In the genomic region with DNA sequence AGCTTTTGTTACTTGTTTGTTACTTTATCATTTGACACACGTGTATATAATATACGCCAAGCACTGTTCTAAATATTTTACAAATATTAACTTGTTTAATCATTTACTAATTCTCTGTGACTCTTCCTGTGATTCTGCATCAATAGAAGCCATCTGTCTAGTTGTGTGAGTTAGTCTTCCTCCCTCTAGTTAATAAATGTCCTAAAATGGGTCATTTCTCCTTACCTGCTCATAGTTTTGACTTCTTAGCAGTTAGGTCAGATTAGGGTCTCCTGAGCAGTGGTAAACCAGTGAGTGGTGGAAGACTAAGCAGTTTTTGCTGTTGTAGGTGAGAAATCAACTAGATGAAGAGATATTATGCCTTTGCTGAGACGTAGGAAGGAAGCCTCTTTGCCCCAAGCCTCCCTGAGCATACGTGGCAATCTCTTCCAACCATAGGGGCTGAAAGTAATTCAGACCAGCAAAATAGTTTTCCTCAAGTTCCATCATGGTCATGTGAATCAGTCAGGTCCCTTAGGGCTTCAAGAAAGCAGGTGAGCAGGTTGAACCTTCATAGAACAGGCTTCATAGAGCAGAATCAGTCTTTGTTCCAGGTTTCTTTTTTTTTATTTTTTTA, we compare ENCODE assay signal across 14 cellular contexts. TPM values are rescaled to one million over a fixed set of nuclear protein-coding genes. Genes with fewer than 3 reads are reported as not detected.
DNase-seq lines count a peak whose midpoint lies in the region; ATAC-seq and TF ChIP-seq lines count a peak whose summit lies in the region.
"Had no signal": no experiment of that assay in that cellular context is flagged by ENCODE, and none has a peak within 500 bp of the region (broad histone marks: within the 10 kb centered on the region; RNA-seq: fewer than 3 reads in every experiment).

No MANE protein-coding gene starts in this region.

- ATAC-seq in GM18517 (IDR thresholded peaks at IDR 0.05; ENCODE audit: unreplicated experiment) (peak; percentile 75), GM21528 (IDR thresholded peaks at IDR 0.05; ENCODE audit: low FRiP score, unreplicated experiment) (peak; percentile 73), HG03196 (IDR thresholded peaks at IDR 0.05; ENCODE audit: unreplicated experiment) (peak; percentile 84)
- no peak for ATAC-seq in activated CD4-positive, CD25-positive, alpha-beta regulatory T cell treated with anti-CD3 and anti-CD28 coated beads, Interleukin-2, amount 50 U/mL, for 24 hours
- ATAC-seq in activated CD4-positive, alpha-beta T cell treated with anti-CD3 and anti-CD28 coated beads for 36 hours, result no peak
- ATAC-seq: body of pancreas had no signal

- no peak overlapping the region for H3K27ac Mint-ChIP-seq in activated CD4-positive, alpha-beta T cell treated with anti-CD3 and anti-CD28 coated beads for 36 hours
- H3K27ac Mint-ChIP-seq in MCF 10A (ENCODE audit: low read depth, unreplicated experiment), result no peak overlapping the region

- no peaks in the 10 kb centered on the region for H3K27me3 Mint-ChIP-seq in activated CD4-positive, alpha-beta T cell treated with anti-CD3 and anti-CD28 coated beads for 36 hours
- H3K27me3 Mint-ChIP-seq in MCF 10A (ENCODE audit: insufficient read depth, unreplicated experiment), result no peaks in the 10 kb centered on the region

- H3K23ac ChIP-seq in mesenchymal stem cell (ENCODE audit: low read length in 2 of 2), result no peak overlapping the region

- no peak overlapping the region for H3K4me3 Mint-ChIP-seq in activated CD4-positive, alpha-beta T cell treated with anti-CD3 and anti-CD28 coated beads for 36 hours
- H3K4me3 Mint-ChIP-seq in MCF 10A (ENCODE audit: unreplicated experiment), result no peak overlapping the region

- no peaks in the 10 kb centered on the region for H3K9me3 ChIP-seq in mesenchymal stem cell (ENCODE audit: control insufficient read depth, low read length)
- H3K9me3 ChIP-seq: body of pancreas, Peyer's patch, sigmoid colon had no signal

- no peak overlapping the region for H4K8ac ChIP-seq in mesenchymal stem cell (ENCODE audit: low read length)

- WGBS in mesenchymal stem cell, result 67% methylated on average over 2 of the region's 4 CpGs

- H4K91ac ChIP-seq in mesenchymal stem cell (ENCODE audit: low read length), result no peak overlapping the region

- H3K36me3 Mint-ChIP-seq in activated CD4-positive, alpha-beta T cell treated with anti-CD3 and anti-CD28 coated beads for 36 hours (ENCODE audit: low read depth), result no peaks in the 10 kb centered on the region
- peaks cover 6% of the 10 kb centered on the region for H3K36me3 Mint-ChIP-seq in MCF 10A (ENCODE audit: insufficient read depth, unreplicated experiment)

- peaks cover 3% of the 10 kb centered on the region for H3K4me1 Mint-ChIP-seq in activated CD4-positive, alpha-beta T cell treated with anti-CD3 and anti-CD28 coated beads for 36 hours
- no peaks in the 10 kb centered on the region for H3K4me1 Mint-ChIP-seq in MCF 10A (ENCODE audit: insufficient read depth, unreplicated experiment)

- H3K4me1 ChIP-seq in mesenchymal stem cell (ENCODE audit: control insufficient read depth, insufficient read depth, low read depth, low read length), result no peaks in the 10 kb centered on the region
- H3K4me1 ChIP-seq: body of pancreas, Peyer's patch, sigmoid colon had no signal

- H3K18ac ChIP-seq in mesenchymal stem cell (ENCODE audit: low read depth in 1 of 2, low read length in 2 of 2), result no peak overlapping the region

- peak overlapping the region; percentile 38 for H2BK5ac ChIP-seq in mesenchymal stem cell (ENCODE audit: low read depth, low read length, poor library complexity, severe bottlenecking)

- no peak for TF ChIP-seq CTCF in MCF 10A (IDR thresholded peaks at IDR 0.05; ENCODE audit: unreplicated experiment)

- POLR2A ChIA-PET in activated CD4-positive, alpha-beta T cell treated with anti-CD3 and anti-CD28 coated beads for 36 hours (lab: Charles Lee), result no interaction called here
- POLR2A ChIA-PET in MCF 10A (lab: Yijun Ruan, JAX), result no interaction called here

- H3K14ac ChIP-seq in mesenchymal stem cell (ENCODE audit: low read length in 2 of 2), result no peak overlapping the region

- DNase-seq in mesenchymal stem cell, result no peak
- no peak for DNase-seq in activated CD4-positive, alpha-beta T cell treated with anti-CD3 and anti-CD28 coated beads for 36 hours
- DNase-seq in SKM-1 treated with dmso at 0.1 percent for 144 hours (lab: John Stamatoyannopoulos, UW; ENCODE audit: unreplicated experiment), result no peak
- no peak for DNase-seq in MCF 10A (ENCODE audit: unreplicated experiment)
- DNase-seq: activated CD4-positive, alpha-beta T cell treated with anti-CD3 and anti-CD28 coated beads, Interleukin-2, amount 50 U/mL, for 1 hour; body of pancreas; effector memory CD4-positive, alpha-beta T cell; GDM1; Peyer's patch; sigmoid colon had no signal

- no TSS peak for BruUV-seq in MCF 10A (replicated peaks; lab: Mats Ljungman, UMichigan)

- H3K27me3 ChIP-seq in mesenchymal stem cell (ENCODE audit: control insufficient read depth in 1 of 2, insufficient read depth in 1 of 2, low read length in 2 of 2), result peaks cover 0 to 3% of the 10 kb centered on the region in 2 experiments
- H3K27me3 ChIP-seq: body of pancreas, Peyer's patch, sigmoid colon had no signal

- CTCF ChIA-PET in activated CD4-positive, alpha-beta T cell treated with anti-CD3 and anti-CD28 coated beads for 36 hours (lab: Charles Lee), result interaction anchor here (0.7 kb wide), 1 partner anchor 409 kb away, joined by 4 read pairs; no protein-coding TSS in a partner anchor
- CTCF ChIA-PET in MCF 10A (lab: Yijun Ruan, JAX), result no interaction called here

- H2AFZ ChIP-seq in mesenchymal stem cell (ENCODE audit: low read depth, low read length), result no peak overlapping the region

- H2BK15ac ChIP-seq in mesenchymal stem cell (ENCODE audit: low read depth, poor library complexity, severe bottlenecking), result no peak overlapping the region

- H3K9ac ChIP-seq in mesenchymal stem cell (ENCODE audit: low read length), result no peak overlapping the region

- intact Hi-C loops in activated CD4-positive, alpha-beta T cell treated with anti-CD3 and anti-CD28 coated beads for 36 hours (cut with DNase I, micrococcal nuclease), result loop anchor here in 1 of 2 experiments (10.0 kb wide), 1 partner anchor 317 kb away; no protein-coding TSS in a partner anchor
- intact Hi-C loops in MCF 10A (cut with micrococcal nuclease), result no loop called here

- peak overlapping the region; percentile 62 for H2AK5ac ChIP-seq in mesenchymal stem cell (ENCODE audit: low read length, severe bottlenecking)

- no peak overlapping the region for H2BK120ac ChIP-seq in mesenchymal stem cell (ENCODE audit: low read depth, low read length)

- H3K4ac ChIP-seq in mesenchymal stem cell (ENCODE audit: low read depth in 1 of 2, low read length in 2 of 2), result no peak overlapping the region

- H3K4me3 ChIP-seq in mesenchymal stem cell (ENCODE audit: insufficient read depth in 1 of 2, low read depth in 1 of 2, low read length in 2 of 2), result no peak overlapping the region
- H3K4me3 ChIP-seq: body of pancreas, Peyer's patch, sigmoid colon had no signal

- H3K36me3 ChIP-seq in mesenchymal stem cell (ENCODE audit: control insufficient read depth in 1 of 2, insufficient read depth in 2 of 2, low read depth in 1 of 2, low read length in 2 of 2), result no peaks in the 10 kb centered on the region
- H3K36me3 ChIP-seq: Peyer's patch, sigmoid colon had no signal

- peaks cover 2% of the 10 kb centered on the region for H3K9me3 Mint-ChIP-seq in activated CD4-positive, alpha-beta T cell treated with anti-CD3 and anti-CD28 coated beads for 36 hours (ENCODE audit: low read depth)
- H3K9me3 Mint-ChIP-seq in MCF 10A (ENCODE audit: unreplicated experiment), result peaks cover 9% of the 10 kb centered on the region

- H3K4me2 ChIP-seq in mesenchymal stem cell (ENCODE audit: low read length, poor library complexity, severe bottlenecking), result peak overlapping the region; percentile 39

- H3K27ac ChIP-seq in mesenchymal stem cell (ENCODE audit: low read length, poor library complexity, severe bottlenecking), result peak overlapping the region; percentile 82
- H3K27ac ChIP-seq: Peyer's patch, sigmoid colon had no signal

- no peaks in the 10 kb centered on the region for H3K79me1 ChIP-seq in mesenchymal stem cell (replicated peaks; ENCODE audit: low read length, poor library complexity, severe bottlenecking)

- no peak overlapping the region for H2BK12ac ChIP-seq in mesenchymal stem cell (ENCODE audit: low read length in 2 of 2)

RNA-seq across cellular contexts. Expression of gene THOC2, which starts 38.7 kb away (rescaled TPM):
- polyA plus RNA-seq in mesenchymal stem cell (2013, experiment 1 of 2), result 53.5 TPM
- 53.0 TPM for polyA plus RNA-seq in mesenchymal stem cell (2013, experiment 2 of 2)
- 10 to 100 TPM; 80.7 to 85.4 TPM for total RNA-seq in activated CD4-positive, alpha-beta T cell treated with anti-CD3 and anti-CD28 coated beads for 36 hours
- 70.2 and 75.4 TPM in 2 replicates for total RNA-seq in MCF 10A (2022)

Comparison
In these comparisons a context has a peak if more than half of its experiments do, and no peak if none do; other contexts are left out.
1. ATAC-seq: peak in GM18517 (single experiment), GM21528 (single experiment) and HG03196 (single experiment); none in activated CD4-positive, CD25-positive, alpha-beta regulatory T cell treated with anti-CD3 and anti-CD28 coated beads, Interleukin-2, amount 50 U/mL, for 24 hours (0 of 2) and activated CD4-positive, alpha-beta T cell treated with anti-CD3 and anti-CD28 coated beads for 36 hours (single experiment).